In the genomic region with DNA sequence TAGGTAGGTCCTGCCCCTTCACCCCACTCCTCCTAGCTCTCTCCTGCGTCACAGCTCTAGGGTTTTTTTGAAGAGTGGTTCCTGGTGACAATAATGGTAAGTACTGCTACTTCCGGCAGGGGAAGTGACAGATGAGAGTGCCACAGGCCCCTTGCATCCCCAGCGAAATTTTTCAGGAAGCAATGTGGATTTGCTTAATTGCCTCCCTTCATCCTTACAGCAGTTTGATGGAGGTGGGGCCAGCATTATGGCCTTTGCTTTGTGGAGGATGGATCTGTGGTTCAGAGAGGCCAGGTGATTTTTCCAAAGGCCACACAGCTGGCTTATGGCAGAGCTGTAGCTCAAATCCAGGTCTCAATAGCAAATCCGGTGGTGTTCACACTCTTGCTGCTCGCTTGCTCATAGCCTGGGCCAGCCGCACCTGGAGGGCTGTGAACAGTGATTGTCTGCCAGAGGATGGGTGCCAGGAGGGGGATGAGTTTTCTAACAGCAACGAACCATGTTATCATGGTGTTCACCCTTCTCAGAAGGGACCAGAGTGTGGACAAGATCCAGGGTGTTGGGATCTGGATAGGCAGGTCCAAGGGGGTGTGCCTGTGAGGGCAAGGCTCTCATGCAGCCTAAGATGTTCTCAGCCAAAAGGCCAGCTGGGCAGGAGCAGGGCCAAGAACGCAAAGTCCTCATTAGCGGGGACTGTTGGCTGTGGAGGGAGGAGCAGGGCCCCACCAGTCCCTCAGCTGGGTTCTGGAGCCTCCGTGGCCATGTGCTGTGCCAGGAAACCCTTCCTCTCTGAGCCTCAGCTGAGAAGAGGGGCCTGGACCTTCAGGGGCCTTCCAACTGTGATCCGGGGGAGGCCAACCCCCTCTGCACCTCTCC, we compare ENCODE assay signal across 19 cellular contexts.
DNase-seq lines count a peak whose midpoint lies in the region; ATAC-seq, FAIRE-seq and TF ChIP-seq lines count a peak whose summit lies in the region.
"Had no signal": no experiment of that assay in that cellular context is flagged by ENCODE, and none has a peak within 500 bp of the region (broad histone marks: within the 10 kb centered on the region; RNA-seq: fewer than 3 reads in every experiment).

No MANE protein-coding gene starts in this region.

- no peak for FAIRE-seq in GM12891 (lab: Jason Lieb, UNC)
- FAIRE-seq: keratinocyte, TTC549 had no signal

- H3K36me3 ChIP-seq in right atrium auricular region: no peaks in the 10 kb centered on the region

- no peak for TF ChIP-seq POLR2A in GM12891 (IDR thresholded peaks at IDR 0.05; ENCODE audit: low read depth, low read length)

- peak; percentile 8 for DNase-seq in AG10803 (ENCODE audit: low read depth)
- DNase-seq in caudate nucleus (lab: John Stamatoyannopoulos, UW): peak in 50 of 61 donors; percentile 8 to 83 (median 44)
- peak; percentile 64 for DNase-seq in right atrium auricular region (ENCODE audit: low spot score)
- peak in 9 of 10 donors; percentile 34 to 89 (median 70) for DNase-seq in posterior cingulate gyrus
- DNase-seq in LoVo (ENCODE audit: low spot score): no peak
- DNase-seq in stimulated activated CD8-positive, alpha-beta memory T cell treated with anti-CD3 and anti-CD28 coated beads, Interleukin-4, amount 100 ng/mL, for 48 hours: no peak
- no peak for DNase-seq in GM12891 (ENCODE audit: insufficient read length, low spot score)
- DNase-seq: activated CD4-positive, alpha-beta T cell treated with anti-CD3 and anti-CD28 coated beads for 48 hours; cortex of kidney; IMR-90; mesenchymal stem cell; NCI-H1436; NCI-H748 treated with DMSO at 0.1 percent for 48 hours; SIG-M5 had no signal

- H3K4me3 ChIP-seq in AG10803 (ENCODE audit: low read length): no peak overlapping the region
- no peak overlapping the region for H3K4me3 ChIP-seq in right atrium auricular region

- TF ChIP-seq CTCF in AG10803 (conservative IDR thresholded peaks at IDR 0.05; ENCODE audit: low read length) (no peak), right atrium auricular region (IDR thresholded peaks at IDR 0.05) (no peak)

- intact Hi-C loops in posterior cingulate gyrus (cut with DNase I): no loop called here

- no peaks in the 10 kb centered on the region for H3K9me3 ChIP-seq in right atrium auricular region

- H3K27me3 ChIP-seq in right atrium auricular region: no peaks in the 10 kb centered on the region

- no peaks in the 10 kb centered on the region for H3K4me1 ChIP-seq in right atrium auricular region

- H3K27ac ChIP-seq in caudate nucleus (ENCODE audit: low read depth, low read length) (no peak overlapping the region), right atrium auricular region (no peak overlapping the region)
- H3K27ac ChIP-seq: HL-60 had no signal

- no peak for ATAC-seq in GM19397 (IDR thresholded peaks at IDR 0.05; ENCODE audit: unreplicated experiment)
- ATAC-seq: activated T-helper 17 cell treated with anti-CD3 and anti-CD28 coated beads, Interleukin-2, amount 50 U/mL, for 72 hours had no signal

TF ChIP-seq in GM12891, 5 proteins besides CTCF, POLR2A, EP300 and RAD21:
- TF ChIP-seq POLR2AphosphoS5 (IDR thresholded peaks at IDR 0.05; ENCODE audit: low read depth, low read length) (no peak), PAX5 (IDR thresholded peaks at IDR 0.05; ENCODE audit: insufficient read depth, low read length, severe bottlenecking) (no peak), POU2F2 (IDR thresholded peaks at IDR 0.05; ENCODE audit: low read depth, low read length) (no peak), TAF1 (IDR thresholded peaks at IDR 0.05; ENCODE audit: low read depth, low read length) (no peak), SPI1 (IDR thresholded peaks at IDR 0.05; ENCODE audit: low read depth, low read length) (no peak)

Comparison
In these comparisons a context has a peak if more than half of its experiments do, and no peak if none do; other contexts are left out.
1. DNase-seq: peak in AG10803 (single experiment), caudate nucleus (50 of 61), right atrium auricular region (single experiment) and posterior cingulate gyrus (9 of 10); none in LoVo (single experiment), stimulated activated CD8-positive, alpha-beta memory T cell treated with anti-CD3 and anti-CD28 coated beads, Interleukin-4, amount 100 ng/mL, for 48 hours (single experiment) and GM12891 (single experiment).